Comparison of ENCODE assay signal across 1 cellular context in the genomic region with DNA sequence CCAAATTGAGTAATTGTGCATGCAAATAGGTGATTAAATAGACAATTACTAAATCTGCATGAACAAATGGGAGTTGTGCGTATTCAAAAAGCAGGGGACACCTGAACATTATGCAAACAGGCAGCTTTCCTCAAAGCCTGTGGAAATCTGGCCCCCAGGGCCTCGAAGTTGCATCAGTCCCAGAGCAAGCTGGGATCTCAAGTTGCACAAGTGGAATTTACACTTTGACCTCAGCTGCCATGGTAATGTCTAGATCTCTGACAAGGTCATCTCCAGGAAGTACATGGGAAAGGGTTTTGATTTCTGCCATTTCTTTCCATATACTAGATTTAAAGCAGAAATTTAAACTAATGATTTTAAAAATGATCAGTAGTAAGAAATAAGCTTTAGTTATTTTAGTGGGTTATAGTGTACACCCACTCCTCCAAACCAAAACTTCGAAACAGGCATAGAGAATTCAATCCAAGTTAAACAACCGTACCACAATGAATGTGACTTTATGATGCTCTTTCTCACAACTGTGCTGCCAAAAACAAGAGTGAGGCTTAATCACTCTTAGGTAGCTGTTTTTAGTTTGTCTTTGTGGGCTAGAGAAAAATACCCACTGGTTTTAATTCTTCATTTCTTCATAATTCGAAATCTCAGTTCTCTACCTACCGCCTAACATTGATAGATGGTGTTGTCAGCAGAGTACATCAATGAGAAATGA.
TF ChIP-seq lines count a peak whose summit lies in the region.

No MANE protein-coding gene starts in this region.

TF ChIP-seq in SK-N-SH, 30 proteins besides CTCF, POLR2A, EP300 and RAD21 (continued from another document):
- TF ChIP-seq, protein P1, sequence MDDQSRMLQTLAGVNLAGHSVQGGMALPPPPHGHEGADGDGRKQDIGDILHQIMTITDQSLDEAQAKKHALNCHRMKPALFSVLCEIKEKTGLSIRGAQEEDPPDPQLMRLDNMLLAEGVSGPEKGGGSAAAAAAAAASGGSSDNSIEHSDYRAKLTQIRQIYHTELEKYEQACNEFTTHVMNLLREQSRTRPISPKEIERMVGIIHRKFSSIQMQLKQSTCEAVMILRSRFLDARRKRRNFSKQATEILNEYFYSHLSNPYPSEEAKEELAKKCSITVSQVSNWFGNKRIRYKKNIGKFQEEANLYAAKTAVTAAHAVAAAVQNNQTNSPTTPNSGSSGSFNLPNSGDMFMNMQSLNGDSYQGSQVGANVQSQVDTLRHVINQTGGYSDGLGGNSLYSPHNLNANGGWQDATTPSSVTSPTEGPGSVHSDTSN (IDR thresholded peaks at IDR 0.05), result no peak
- TF ChIP-seq EZH2phosphoT487 (IDR thresholded peaks at IDR 0.05; ENCODE audit: borderline replicate concordance, low read depth) (no peak), FOSL2 (IDR thresholded peaks at IDR 0.05; ENCODE audit: borderline replicate concordance, low read depth) (no peak), TAF1 (IDR thresholded peaks at IDR 0.05; ENCODE audit: borderline replicate concordance, low read depth, low read length) (no peak)
- TF ChIP-seq, protein P2, sequence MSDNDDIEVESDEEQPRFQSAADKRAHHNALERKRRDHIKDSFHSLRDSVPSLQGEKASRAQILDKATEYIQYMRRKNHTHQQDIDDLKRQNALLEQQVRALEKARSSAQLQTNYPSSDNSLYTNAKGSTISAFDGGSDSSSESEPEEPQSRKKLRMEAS (IDR thresholded peaks at IDR 0.05; ENCODE audit: low read depth), result no peak
TF ChIP-seq in SK-N-SH: peak in this region for 0.
